In genomic region chr5:92641031-92641962, GRCh38 we compare ENCODE assay signal across 8 cellular contexts.
DNase-seq lines count a peak whose midpoint lies in the region; ATAC-seq and TF ChIP-seq lines count a peak whose summit lies in the region.

No MANE protein-coding gene starts in this region.

- H3K4me3 ChIP-seq in GM12865 (ENCODE audit: low read depth, low read length) (peak overlapping the region; percentile 40), epithelial cell of esophagus (ENCODE audit: low read length) (peak overlapping the region; percentile 9)

- ATAC-seq in GM21825 (IDR thresholded peaks at IDR 0.05; ENCODE audit: unreplicated experiment) (no peak), GM18519 (IDR thresholded peaks at IDR 0.05; ENCODE audit: low FRiP score, unreplicated experiment) (no peak), GM19328 (IDR thresholded peaks at IDR 0.05; ENCODE audit: unreplicated experiment) (no peak)

- no peak for TF ChIP-seq CTCF in GM12865 (IDR thresholded peaks at IDR 0.05; ENCODE audit: insufficient read depth, low read depth, low read length, missing control alignments)
- no peak for TF ChIP-seq CTCF in epithelial cell of esophagus (IDR thresholded peaks at IDR 0.05; ENCODE audit: insufficient read depth, low read depth, low read length, missing control alignments)

- peak; percentile 44 for DNase-seq in GM12865 (ENCODE audit: low read depth)
- peak; percentile 60 for DNase-seq in NCI-H510A treated with DMSO at 0.1 percent for 48 hours (lab: John Stamatoyannopoulos, UW)
- DNase-seq in epithelial cell of esophagus (ENCODE audit: low read depth) = peak; percentile 42
- peak; percentile 26 for DNase-seq in pons (ENCODE audit: low spot score)
- no peak for DNase-seq in activated effector memory CD4-positive, alpha-beta T cell treated with anti-CD3 and anti-CD28 coated beads, Interleukin-2, amount 50 U/mL, for 16 hours
